Comparison of ENCODE assay signal across 8 cellular contexts in the genomic region with DNA sequence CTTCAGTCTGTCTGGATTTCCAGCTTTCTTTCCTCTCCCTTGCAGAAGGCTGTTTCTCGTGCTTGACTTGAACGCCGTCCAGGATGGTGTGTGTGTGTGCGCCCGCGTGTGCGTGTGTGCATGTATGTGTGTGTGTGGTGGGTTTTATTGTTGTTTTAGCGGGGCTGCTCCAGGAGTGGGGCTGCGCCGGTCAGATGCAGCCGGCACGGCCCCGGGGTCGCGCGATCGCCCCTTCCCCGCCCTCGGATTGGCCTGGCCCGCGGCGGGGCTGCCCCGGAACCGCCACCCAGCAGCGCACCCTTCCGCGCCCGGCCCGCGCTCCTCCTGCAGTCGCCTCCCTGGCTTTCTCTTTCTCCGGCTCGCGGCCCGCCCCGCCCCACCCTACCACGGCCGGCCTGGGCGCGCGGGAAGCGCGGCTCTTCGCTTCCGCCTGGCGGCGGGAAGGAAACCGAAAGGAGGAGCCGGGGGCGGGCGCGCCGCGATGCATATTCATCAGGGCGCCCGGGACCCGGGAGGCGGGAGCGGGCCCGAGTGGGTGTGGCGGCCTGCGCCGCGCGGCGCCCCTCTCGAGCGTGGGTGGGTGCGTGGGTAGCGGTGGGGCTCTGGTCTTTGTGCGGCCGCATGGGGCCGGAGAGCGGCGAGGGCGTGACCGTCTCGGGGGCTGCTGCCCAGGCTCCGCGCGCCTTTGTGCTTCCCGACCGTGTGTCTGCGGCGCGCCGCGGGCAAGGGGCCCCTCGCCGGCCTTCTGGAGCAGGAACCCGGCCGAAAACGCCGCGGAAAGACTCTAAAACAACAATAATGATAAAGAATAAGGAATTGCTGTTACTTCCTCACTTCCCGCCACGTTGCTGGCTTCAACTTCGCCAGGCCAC. TPM values are rescaled to one million over a fixed set of nuclear protein-coding genes. Genes with fewer than 3 reads are reported as not detected.
DNase-seq lines count a peak whose midpoint lies in the region; ATAC-seq and TF ChIP-seq lines count a peak whose summit lies in the region.

No MANE protein-coding gene starts in this region.

- H3K36me3 ChIP-seq in kidney epithelial cell (ENCODE audit: control insufficient read depth, insufficient read depth, low read length) = no peaks in the 10 kb centered on the region

- H3K27ac Mint-ChIP-seq in WTC11 = peak overlapping the region; percentile 97

- H3K9me3 Mint-ChIP-seq in WTC11 = no peaks in the 10 kb centered on the region

- no peaks in the 10 kb centered on the region for H3K36me3 Mint-ChIP-seq in WTC11

- POLR2A ChIA-PET in WTC11 (lab: Charles Lee) = interaction anchor here (0.7 to 1.0 kb wide), 2 partner anchors 48 to 101 kb away, joined by 3 read pairs; no protein-coding TSS in a partner anchor

- H3K4me3 Mint-ChIP-seq in WTC11 = peak overlapping the region; percentile 84

- CTCF ChIA-PET in WTC11 (lab: Charles Lee) = interaction anchor here (0.6 to 0.7 kb wide), 2 partner anchors 25 to 31 kb away, joined by 3 to 4 read pairs; no protein-coding TSS in a partner anchor

- in situ Hi-C loops in ACHN (cut with HindIII; ENCODE audit: low pct_ligation_motif_present, low pct_unique_long_range_greater_than_20kb, low sequenced_read_pairs) = no loop called here

- TF ChIP-seq CTCF in WTC11 (IDR thresholded peaks at IDR 0.05) (no peak), kidney epithelial cell (IDR thresholded peaks at IDR 0.05; ENCODE audit: insufficient read depth, low read length, poor library complexity, severe bottlenecking) (peak; percentile 31)

- peak; percentile 58 for ATAC-seq in GM18517 (IDR thresholded peaks at IDR 0.05; ENCODE audit: unreplicated experiment)
- ATAC-seq in HG02981 (IDR thresholded peaks at IDR 0.05; ENCODE audit: unreplicated experiment) = peak; percentile 81
- ATAC-seq in WTC11 = peak; percentile 92

- peaks cover 48% of the 10 kb centered on the region for H3K27me3 Mint-ChIP-seq in WTC11 (ENCODE audit: low read depth)

- no peaks in the 10 kb centered on the region for H3K27me3 ChIP-seq in kidney epithelial cell (ENCODE audit: control insufficient read depth, insufficient read depth, low read length)

- peaks cover 57% of the 10 kb centered on the region for H3K4me1 Mint-ChIP-seq in WTC11

- DNase-seq in ACHN (peak; percentile 91), NCI-H2107 treated with DMSO at 0.1 percent for 48 hours (lab: John Stamatoyannopoulos, UW; ENCODE audit: unreplicated experiment) (peak; percentile 71), WTC11 (ENCODE audit: low spot score) (peak; percentile 90), kidney epithelial cell (ENCODE audit: low read depth) (no peak)
- DNase-seq in central memory CD4-positive, alpha-beta T cell = peak; percentile 70
- DNase-seq in stimulated activated CD4-positive, alpha-beta T cell treated with anti-CD3 and anti-CD28 coated beads, Interleukin-15, amount 100 ng/mL, for 1 hour (ENCODE audit: low read depth in 1 of 2, low spot score in 1 of 2) = peak; percentile 21 to 60

- peak overlapping the region; percentile 72 for H3K4me3 ChIP-seq in kidney epithelial cell (ENCODE audit: low read depth, low read length)

TF ChIP-seq in WTC11, 78 proteins besides CTCF, POLR2A, EP300 and RAD21 (continues in another document):
- TF ChIP-seq GABPB1 (CRISPR knock-in tag; IDR thresholded peaks at IDR 0.05) (no peak; the same call in 1 of the 2 replicates), KAT7 (CRISPR knock-in tag; IDR thresholded peaks at IDR 0.05; ENCODE audit: borderline replicate concordance) (peak; percentile 97; the same call in 1 of the 2 replicates), ZNF317 (CRISPR knock-in tag; IDR thresholded peaks at IDR 0.05; ENCODE audit: borderline replicate concordance, low read depth) (0 out of 2 replicates have a peak, but pooled peaks have one; percentile 8), ZNF138 (CRISPR knock-in tag; conservative IDR thresholded peaks at IDR 0.05) (no peak), MYBL2 (CRISPR knock-in tag; IDR thresholded peaks at IDR 0.05) (peak; percentile 32; the same call in 1 of the 2 replicates), NFYB (CRISPR knock-in tag; conservative IDR thresholded peaks at IDR 0.05; ENCODE audit: low read depth) (no peak), PRRX2 (CRISPR knock-in tag; IDR thresholded peaks at IDR 0.05) (0 out of 2 replicates have a peak, but pooled peaks have one; percentile 52), SMAD4 (CRISPR knock-in tag; IDR thresholded peaks at IDR 0.05) (0 out of 2 replicates have a peak, but pooled peaks have one; percentile 15), ELF4 (CRISPR knock-in tag; IDR thresholded peaks at IDR 0.05; ENCODE audit: low read depth) (0 out of 2 replicates have a peak, but pooled peaks have one; percentile 57), TEAD4 (CRISPR knock-in tag; IDR thresholded peaks at IDR 0.05) (0 out of 2 replicates have a peak, but pooled peaks have one; percentile 26), ZNF232 (CRISPR knock-in tag; IDR thresholded peaks at IDR 0.05) (peak; percentile 66; the same call in 1 of the 2 replicates)
- TF ChIP-seq, protein P1, sequence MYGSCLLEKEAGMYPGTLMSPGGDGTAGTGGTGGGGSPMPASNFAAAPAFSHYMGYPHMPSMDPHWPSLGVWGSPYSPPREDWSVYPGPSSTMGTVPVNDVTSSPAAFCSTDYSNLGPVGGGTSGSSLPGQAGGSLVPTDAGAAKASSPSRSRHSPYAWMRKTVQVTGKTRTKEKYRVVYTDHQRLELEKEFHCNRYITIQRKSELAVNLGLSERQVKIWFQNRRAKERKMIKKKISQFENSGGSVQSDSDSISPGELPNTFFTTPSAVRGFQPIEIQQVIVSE (CRISPR knock-in tag; IDR thresholded peaks at IDR 0.05; ENCODE audit: borderline replicate concordance) = no peak
- TF ChIP-seq, protein P2, sequence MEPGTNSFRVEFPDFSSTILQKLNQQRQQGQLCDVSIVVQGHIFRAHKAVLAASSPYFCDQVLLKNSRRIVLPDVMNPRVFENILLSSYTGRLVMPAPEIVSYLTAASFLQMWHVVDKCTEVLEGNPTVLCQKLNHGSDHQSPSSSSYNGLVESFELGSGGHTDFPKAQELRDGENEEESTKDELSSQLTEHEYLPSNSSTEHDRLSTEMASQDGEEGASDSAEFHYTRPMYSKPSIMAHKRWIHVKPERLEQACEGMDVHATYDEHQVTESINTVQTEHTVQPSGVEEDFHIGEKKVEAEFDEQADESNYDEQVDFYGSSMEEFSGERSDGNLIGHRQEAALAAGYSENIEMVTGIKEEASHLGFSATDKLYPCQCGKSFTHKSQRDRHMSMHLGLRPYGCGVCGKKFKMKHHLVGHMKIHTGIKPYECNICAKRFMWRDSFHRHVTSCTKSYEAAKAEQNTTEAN (CRISPR knock-in tag; IDR thresholded peaks at IDR 0.05) = peak; percentile 60; the same call in 1 of the 2 replicates
- TF ChIP-seq, protein P3, sequence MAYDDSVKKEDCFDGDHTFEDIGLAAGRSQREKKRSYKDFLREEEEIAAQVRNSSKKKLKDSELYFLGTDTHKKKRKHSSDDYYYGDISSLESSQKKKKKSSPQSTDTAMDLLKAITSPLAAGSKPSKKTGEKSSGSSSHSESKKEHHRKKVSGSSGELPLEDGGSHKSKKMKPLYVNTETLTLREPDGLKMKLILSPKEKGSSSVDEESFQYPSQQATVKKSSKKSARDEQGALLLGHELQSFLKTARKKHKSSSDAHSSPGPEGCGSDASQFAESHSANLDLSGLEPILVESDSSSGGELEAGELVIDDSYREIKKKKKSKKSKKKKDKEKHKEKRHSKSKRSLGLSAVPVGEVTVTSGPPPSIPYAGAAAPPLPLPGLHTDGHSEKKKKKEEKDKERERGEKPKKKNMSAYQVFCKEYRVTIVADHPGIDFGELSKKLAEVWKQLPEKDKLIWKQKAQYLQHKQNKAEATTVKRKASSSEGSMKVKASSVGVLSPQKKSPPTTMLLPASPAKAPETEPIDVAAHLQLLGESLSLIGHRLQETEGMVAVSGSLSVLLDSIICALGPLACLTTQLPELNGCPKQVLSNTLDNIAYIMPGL (CRISPR knock-in tag; IDR thresholded peaks at IDR 0.05) = peak; percentile 84
- TF ChIP-seq, protein P4, sequence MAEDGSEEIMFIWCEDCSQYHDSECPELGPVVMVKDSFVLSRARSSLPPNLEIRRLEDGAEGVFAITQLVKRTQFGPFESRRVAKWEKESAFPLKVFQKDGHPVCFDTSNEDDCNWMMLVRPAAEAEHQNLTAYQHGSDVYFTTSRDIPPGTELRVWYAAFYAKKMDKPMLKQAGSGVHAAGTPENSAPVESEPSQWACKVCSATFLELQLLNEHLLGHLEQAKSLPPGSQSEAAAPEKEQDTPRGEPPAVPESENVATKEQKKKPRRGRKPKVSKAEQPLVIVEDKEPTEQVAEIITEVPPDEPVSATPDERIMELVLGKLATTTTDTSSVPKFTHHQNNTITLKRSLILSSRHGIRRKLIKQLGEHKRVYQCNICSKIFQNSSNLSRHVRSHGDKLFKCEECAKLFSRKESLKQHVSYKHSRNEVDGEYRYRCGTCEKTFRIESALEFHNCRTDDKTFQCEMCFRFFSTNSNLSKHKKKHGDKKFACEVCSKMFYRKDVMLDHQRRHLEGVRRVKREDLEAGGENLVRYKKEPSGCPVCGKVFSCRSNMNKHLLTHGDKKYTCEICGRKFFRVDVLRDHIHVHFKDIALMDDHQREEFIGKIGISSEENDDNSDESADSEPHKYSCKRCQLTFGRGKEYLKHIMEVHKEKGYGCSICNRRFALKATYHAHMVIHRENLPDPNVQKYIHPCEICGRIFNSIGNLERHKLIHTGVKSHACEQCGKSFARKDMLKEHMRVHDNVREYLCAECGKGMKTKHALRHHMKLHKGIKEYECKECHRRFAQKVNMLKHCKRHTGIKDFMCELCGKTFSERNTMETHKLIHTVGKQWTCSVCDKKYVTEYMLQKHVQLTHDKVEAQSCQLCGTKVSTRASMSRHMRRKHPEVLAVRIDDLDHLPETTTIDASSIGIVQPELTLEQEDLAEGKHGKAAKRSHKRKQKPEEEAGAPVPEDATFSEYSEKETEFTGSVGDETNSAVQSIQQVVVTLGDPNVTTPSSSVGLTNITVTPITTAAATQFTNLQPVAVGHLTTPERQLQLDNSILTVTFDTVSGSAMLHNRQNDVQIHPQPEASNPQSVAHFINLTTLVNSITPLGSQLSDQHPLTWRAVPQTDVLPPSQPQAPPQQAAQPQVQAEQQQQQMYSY (CRISPR knock-in tag; IDR thresholded peaks at IDR 0.05) = peak; percentile 96
- TF ChIP-seq, protein P5, sequence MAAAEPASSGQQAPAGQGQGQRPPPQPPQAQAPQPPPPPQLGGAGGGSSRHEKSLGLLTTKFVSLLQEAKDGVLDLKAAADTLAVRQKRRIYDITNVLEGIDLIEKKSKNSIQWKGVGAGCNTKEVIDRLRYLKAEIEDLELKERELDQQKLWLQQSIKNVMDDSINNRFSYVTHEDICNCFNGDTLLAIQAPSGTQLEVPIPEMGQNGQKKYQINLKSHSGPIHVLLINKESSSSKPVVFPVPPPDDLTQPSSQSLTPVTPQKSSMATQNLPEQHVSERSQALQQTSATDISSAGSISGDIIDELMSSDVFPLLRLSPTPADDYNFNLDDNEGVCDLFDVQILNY (CRISPR knock-in tag; IDR thresholded peaks at IDR 0.05) = peak; percentile 97

RNA-seq across cellular contexts. Expression of a gene that starts 8.5 kb away (rescaled TPM):
- total RNA-seq in WTC11 (2021) (7.1 to 12.5 TPM (median 7.4 TPM) in 3 replicates), kidney epithelial cell (3.1 and 3.3 TPM in 2 replicates)
